Comparison of ENCODE assay signal across 1 cellular context in genomic region chr10:122050316-122050715, GRCh38.
TF ChIP-seq lines count a peak whose summit lies in the region.

No MANE protein-coding gene starts in this region.

TF ChIP-seq in GM23338, 12 proteins besides CTCF, POLR2A, EP300 and RAD21 (continued from another document):
- TF ChIP-seq ZNF462 (CRISPR knock-in tag; IDR thresholded peaks at IDR 0.05) (no peak), EZH2 (IDR thresholded peaks at IDR 0.05; ENCODE audit: low read depth, unreplicated experiment) (no peak), JUNB (IDR thresholded peaks at IDR 0.05; ENCODE audit: unreplicated experiment) (no peak), POLR2AphosphoS5 (IDR thresholded peaks at IDR 0.05; ENCODE audit: low read depth) (no peak), ETS1 (IDR thresholded peaks at IDR 0.05) (no peak), ZNF331 (CRISPR knock-in tag; IDR thresholded peaks at IDR 0.05; ENCODE audit: low read depth) (no peak), CREB1 (CRISPR knock-in tag; IDR thresholded peaks at IDR 0.05; ENCODE audit: low read depth) (no peak), EZH2phosphoT487 (IDR thresholded peaks at IDR 0.05; ENCODE audit: unreplicated experiment) (no peak), NANOG (IDR thresholded peaks at IDR 0.05; ENCODE audit: borderline replicate concordance) (no peak), ZNF114 (CRISPR knock-in tag; IDR thresholded peaks at IDR 0.05) (no peak)
